In the genomic region with DNA sequence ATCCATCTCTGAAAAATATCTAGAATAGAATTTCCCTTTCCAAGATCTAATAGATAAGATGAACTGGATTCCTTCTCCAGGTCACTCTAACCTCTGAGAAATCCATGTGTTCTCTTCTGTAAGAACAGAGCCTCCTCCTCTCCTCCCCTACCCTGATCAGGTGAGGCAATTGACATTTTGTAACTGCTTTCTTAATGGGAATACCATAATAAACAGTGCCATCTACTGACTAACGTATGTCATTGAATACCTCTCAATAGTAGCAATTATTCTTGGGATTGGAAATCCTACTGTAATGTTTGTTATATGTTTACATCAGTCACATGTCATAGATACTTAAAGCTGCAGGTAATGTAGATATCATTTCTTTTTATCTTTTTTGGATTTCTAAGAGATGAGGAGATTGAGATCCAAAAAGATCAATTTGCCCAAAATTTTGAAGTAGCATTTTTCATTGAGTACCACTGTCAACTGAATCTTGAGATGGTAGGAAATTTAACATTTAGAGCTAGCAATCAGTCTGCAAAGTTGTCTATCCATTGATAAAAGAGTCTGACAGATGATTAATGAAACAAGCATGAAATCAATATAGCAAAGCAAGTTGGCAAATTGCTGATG, we compare ENCODE assay signal across 8 cellular contexts.
DNase-seq lines count a peak whose midpoint lies in the region; ATAC-seq and TF ChIP-seq lines count a peak whose summit lies in the region.

No MANE protein-coding gene starts in this region.

- no peak overlapping the region for H3K4me3 Mint-ChIP-seq in brain

- TF ChIP-seq CTCF in GM20000 (IDR thresholded peaks at IDR 0.05; ENCODE audit: extremely low read depth, missing control alignments) = no peak
- TF ChIP-seq CTCF in brain (conservative IDR thresholded peaks at IDR 0.05) = peak; percentile 78 to 83
- peak; percentile 61 for TF ChIP-seq CTCF in thoracic aorta (IDR thresholded peaks at IDR 0.05)

- peaks cover 0 to under 1% (median 0%) of the 10 kb centered on the region in 5 experiments for H3K9me3 Mint-ChIP-seq in brain

- no peak overlapping the region for H3K4me3 ChIP-seq in thoracic aorta

- peak; percentile 23 for DNase-seq in DMS79 treated with DMSO at 0.1 percent for 48 hours (lab: John Stamatoyannopoulos, UW)
- DNase-seq in GM20000 (ENCODE audit: low spot score) = peak; percentile 26
- DNase-seq in NCI-H524 (lab: John Stamatoyannopoulos, UW) = peak; percentile 2 to 77
- DNase-seq in inferior parietal cortex (ENCODE audit: extremely low spot score) = peak; percentile 54
- no peak for DNase-seq in thoracic aorta (ENCODE audit: low spot score)
- no peak for DNase-seq in activated naive CD4-positive, alpha-beta T cell treated with Interleukin-2 at 50 U/mL for 16 hours

- peak overlapping the region in 3 of 5 experiments; percentile 7 to 81 (median 22) for H3K27ac Mint-ChIP-seq in brain

- H3K4me1 ChIP-seq in thoracic aorta (ENCODE audit: control insufficient read depth in 1 of 2, low read depth in 2 of 2) = no peaks in the 10 kb centered on the region

- H3K9me3 ChIP-seq in thoracic aorta = no peaks in the 10 kb centered on the region

- H3K27ac ChIP-seq in thoracic aorta = no peak overlapping the region

- H3K4me1 Mint-ChIP-seq in brain = peaks cover 11% of the 10 kb centered on the region

- no peaks in the 10 kb centered on the region for H3K36me3 ChIP-seq in thoracic aorta

- H3K36me3 Mint-ChIP-seq in brain = no peaks in the 10 kb centered on the region

- ATAC-seq in HG03457 (IDR thresholded peaks at IDR 0.05; ENCODE audit: unreplicated experiment) = peak; percentile 98
- ATAC-seq in thoracic aorta (ENCODE audit: insufficient number of reproducible peaks, low FRiP score, low read depth) = peak; percentile 52

- H3K27me3 ChIP-seq in thoracic aorta (replicated peaks; ENCODE audit: insufficient read depth) = no peaks in the 10 kb centered on the region

- no peaks in the 10 kb centered on the region for H3K27me3 Mint-ChIP-seq in brain

Comparison
In these comparisons a context has a peak if more than half of its experiments do, and no peak if none do; other contexts are left out.
1. DNase-seq: peak in DMS79 treated with DMSO at 0.1 percent for 48 hours (single experiment), GM20000 (single experiment), NCI-H524 (2 of 2) and inferior parietal cortex (single experiment); none in thoracic aorta (single experiment) and activated naive CD4-positive, alpha-beta T cell treated with Interleukin-2 at 50 U/mL for 16 hours (single experiment).